ENCODE assay signal across 8 cellular contexts in the genomic region with DNA sequence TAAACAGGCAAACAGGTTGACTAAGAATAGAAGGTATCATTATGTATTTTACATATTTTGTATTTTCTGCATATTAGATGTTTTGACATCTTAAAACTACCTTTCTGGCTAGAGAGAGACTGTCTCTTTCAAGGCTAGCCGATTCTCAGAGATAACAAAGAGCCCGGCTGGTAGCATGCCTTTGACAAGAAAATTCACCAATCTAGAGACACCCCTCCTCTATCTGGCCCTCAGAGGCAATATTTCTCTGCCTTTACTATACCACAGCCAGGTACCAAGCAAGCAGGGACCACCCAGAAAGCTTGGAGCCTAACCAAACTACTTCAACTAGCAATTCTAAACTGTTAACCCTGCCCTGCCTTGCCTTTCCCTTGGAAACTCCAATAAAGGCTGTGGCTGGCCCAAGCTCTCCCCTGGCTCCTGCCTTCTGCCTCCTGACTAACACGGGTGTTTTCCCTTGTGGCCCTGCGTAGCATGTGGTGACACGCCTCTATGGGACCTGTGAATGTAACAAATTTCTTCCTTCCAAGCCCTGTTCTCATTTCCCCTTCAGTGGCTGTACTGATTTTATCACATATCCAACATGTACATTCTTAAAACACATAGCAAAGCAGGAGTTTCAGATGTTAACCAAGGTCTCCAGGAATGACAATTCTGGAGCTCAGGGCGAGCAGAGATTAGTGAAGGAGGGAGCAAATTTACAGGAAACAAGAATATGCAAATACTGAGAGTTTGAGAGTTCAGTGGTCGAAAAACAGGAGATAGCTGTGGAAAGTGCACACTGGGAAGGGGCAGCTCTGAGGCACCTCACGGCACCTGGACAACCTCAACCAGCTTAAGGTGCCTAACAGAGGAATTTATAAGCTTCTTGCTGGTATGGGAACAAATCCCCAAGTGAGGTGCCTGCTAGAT.
A peak's percentile ranks its signal among the peaks of the same experiment; 100 is the strongest.
DNase-seq lines count a peak whose midpoint lies in the region; ATAC-seq, FAIRE-seq and TF ChIP-seq lines count a peak whose summit lies in the region.

No MANE protein-coding gene starts in this region.

- H3K4me3 ChIP-seq in gastrocnemius medialis = no peak overlapping the region
- H3K4me3 ChIP-seq in A673 (ENCODE audit: low read depth, low read length, poor library complexity, severe bottlenecking) = no peak overlapping the region

- no peak for FAIRE-seq in GM18507 (lab: Jason Lieb, UNC)
- FAIRE-seq in H54 (lab: Jason Lieb, UNC) = no peak

- peak; percentile 90 for ATAC-seq in HG03432 (IDR thresholded peaks at IDR 0.05; ENCODE audit: unreplicated experiment)
- peak; percentile 54 to 57 for ATAC-seq in gastrocnemius medialis

- H3K4me1 ChIP-seq in gastrocnemius medialis (peaks cover 31 to 33% of the 10 kb centered on the region in 2 donors), A673 (ENCODE audit: insufficient read depth, low read length, poor library complexity, severe bottlenecking) (no peaks in the 10 kb centered on the region)

- peak overlapping the region in 3 of 4 donors; percentile 38 to 53 (median 48) for H3K27ac ChIP-seq in gastrocnemius medialis
- no peak overlapping the region for H3K27ac ChIP-seq in A673 (ENCODE audit: low read depth, low read length, poor library complexity, severe bottlenecking)

- H3K9me3 ChIP-seq in gastrocnemius medialis (no peaks in the 10 kb centered on the region), A673 (ENCODE audit: low read depth, low read length, poor library complexity, severe bottlenecking) (no peaks in the 10 kb centered on the region)

- intact Hi-C loops in gastrocnemius medialis (cut with DNase I; ENCODE audit: low total_unique reads) = loop anchor here (5.0 kb wide), 1 partner anchor 39 kb away; no protein-coding TSS in a partner anchor
- intact Hi-C loops in A673 (cut with micrococcal nuclease; ENCODE audit: unreplicated experiment) = loop anchor here (5.0 kb wide), 1 partner anchor 199 kb away; no protein-coding TSS in a partner anchor

- no peaks in the 10 kb centered on the region for H3K27me3 ChIP-seq in gastrocnemius medialis
- no peaks in the 10 kb centered on the region for H3K27me3 ChIP-seq in A673 (replicated peaks; ENCODE audit: insufficient read depth, low read depth, low read length, poor library complexity)

- no peak for TF ChIP-seq POLR2A in gastrocnemius medialis (IDR thresholded peaks at IDR 0.05)
- no peak for TF ChIP-seq POLR2A in H54 (IDR thresholded peaks at IDR 0.05; ENCODE audit: low read depth, low read length)

- in situ Hi-C loops in gastrocnemius medialis (cut with MboI; ENCODE audit: low sequenced_read_pairs in 4 of 4) = no loop called here

- POLR2A ChIA-PET in A673 (lab: Charles Lee; ENCODE audit: low non-redundant PET) = no interaction called here

- H3K36me3 ChIP-seq in gastrocnemius medialis (no peaks in the 10 kb centered on the region), A673 (ENCODE audit: insufficient read depth, low read length, poor library complexity, severe bottlenecking) (no peaks in the 10 kb centered on the region)

- CTCF ChIA-PET in A673 (lab: Charles Lee) = no interaction called here

- peak; percentile 7 for DNase-seq in GM18507 (ENCODE audit: extremely low spot score, insufficient read length, low read depth)
- DNase-seq in activated T-cell treated with anti-CD3 and anti-CD28 coated beads, Interleukin-2, amount 50 U/mL, for 1 hour = peak; percentile 54
- peak in 1 of 2 donors; percentile 38 for DNase-seq in gastrocnemius medialis
- no peak for DNase-seq in OCI-M2 (lab: John Stamatoyannopoulos, UW; ENCODE audit: unreplicated experiment)
- no peak for DNase-seq in A673 (ENCODE audit: low spot score)
- DNase-seq in NCI-H510A (lab: John Stamatoyannopoulos, UW) = no peak
- no peak for DNase-seq in H54 (ENCODE audit: insufficient read length, low spot score)

- no TSS peak for BruUV-seq in A673 (replicated peaks; lab: Mats Ljungman, UMichigan)

- TF ChIP-seq CTCF in gastrocnemius medialis (IDR thresholded peaks at IDR 0.05 in 4 of 5, conservative IDR thresholded peaks at IDR 0.05 in 1 of 5) (no peak), A673 (conservative IDR thresholded peaks at IDR 0.05; ENCODE audit: low read depth, low read length) (no peak)

Comparison
In these comparisons a context has a peak if more than half of its experiments do, and no peak if none do; other contexts are left out.
1. DNase-seq: peak in GM18507 (single experiment) and activated T-cell treated with anti-CD3 and anti-CD28 coated beads, Interleukin-2, amount 50 U/mL, for 1 hour (single experiment); none in OCI-M2 (single experiment), A673 (single experiment), NCI-H510A (single experiment) and H54 (single experiment).